Comparison of ENCODE assay signal across 1 cellular context in genomic region chr19:38766276-38767047, GRCh38.
TF ChIP-seq lines count a peak whose summit lies in the region.

No MANE protein-coding gene starts in this region.

TF ChIP-seq in HEK293, 187 proteins besides CTCF, POLR2A, EP300 and RAD21 (continued from another document):
- peak; percentile 85; the same call in 1 of the 2 replicates for TF ChIP-seq ZNF580 (tag by site-specific recombination; IDR thresholded peaks at IDR 0.05)
- TF ChIP-seq GLIS1 (tag by site-specific recombination; IDR thresholded peaks at IDR 0.05), result peak; percentile 11; the same call in 1 of the 2 replicates
- TF ChIP-seq ZNF341 (tag by site-specific recombination; IDR thresholded peaks at IDR 0.05; ENCODE audit: low read depth), result peak; percentile 36
- peak; percentile 55 for TF ChIP-seq ZNF366 (tag by site-specific recombination; conservative IDR thresholded peaks at IDR 0.05)
- TF ChIP-seq ZNF394 (tag by site-specific recombination; IDR thresholded peaks at IDR 0.05; ENCODE audit: borderline replicate concordance), result peak; percentile 99
- no peak for TF ChIP-seq ZNF561 (tag by site-specific recombination; IDR thresholded peaks at IDR 0.05; ENCODE audit: borderline replicate concordance)
- no peak for TF ChIP-seq ZNF18 (tag by site-specific recombination; IDR thresholded peaks at IDR 0.05)
- TF ChIP-seq ZNF654 (tag by site-specific recombination; IDR thresholded peaks at IDR 0.05; ENCODE audit: low read depth), result peak; percentile 52
- TF ChIP-seq ZNF266 (tag by site-specific recombination; IDR thresholded peaks at IDR 0.05; ENCODE audit: low read depth), result peak; percentile 96
- TF ChIP-seq SETDB1 (IDR thresholded peaks at IDR 0.05; ENCODE audit: insufficient read length, low read length), result no peak
- peak; percentile 83 for TF ChIP-seq ZXDB (tag by site-specific recombination; IDR thresholded peaks at IDR 0.05)
- TF ChIP-seq ZNF426 (tag by site-specific recombination; IDR thresholded peaks at IDR 0.05), result peak; percentile 97
- TF ChIP-seq ZSCAN5A (tag by site-specific recombination; IDR thresholded peaks at IDR 0.05), result no peak
- peak; percentile 92 for TF ChIP-seq SCRT2 (tag by site-specific recombination; IDR thresholded peaks at IDR 0.05)
- peak; percentile 86 for TF ChIP-seq ZBTB8A (tag by site-specific recombination; IDR thresholded peaks at IDR 0.05)
- TF ChIP-seq ZNF530 (tag by site-specific recombination; IDR thresholded peaks at IDR 0.05; ENCODE audit: low read depth), result peak; percentile 90
- TF ChIP-seq ZBTB11 (tag by site-specific recombination; conservative IDR thresholded peaks at IDR 0.05; ENCODE audit: low read depth), result peak; percentile 90
- peak; percentile 17; the same call in 1 of the 2 replicates for TF ChIP-seq ZNF16 (tag by site-specific recombination; IDR thresholded peaks at IDR 0.05; ENCODE audit: low read depth)
- TF ChIP-seq ZNF629 (tag by site-specific recombination; IDR thresholded peaks at IDR 0.05), result peak; percentile 74
- peak; percentile 90 for TF ChIP-seq ZNF292 (tag by site-specific recombination; IDR thresholded peaks at IDR 0.05; ENCODE audit: borderline replicate concordance, low read depth)
- TF ChIP-seq ZNF202 (tag by site-specific recombination; IDR thresholded peaks at IDR 0.05; ENCODE audit: borderline replicate concordance), result peak; percentile 90; the same call in 1 of the 2 replicates
- TF ChIP-seq ZNF19 (tag by site-specific recombination; IDR thresholded peaks at IDR 0.05; ENCODE audit: low read depth), result peak; percentile 85; the same call in 1 of the 2 replicates
- TF ChIP-seq WT1 (tag by site-specific recombination; IDR thresholded peaks at IDR 0.05), result 0 out of 2 replicates have a peak, but pooled peaks have one; percentile 15
TF ChIP-seq in HEK293: peak in this region for 59.
